In the genomic region with DNA sequence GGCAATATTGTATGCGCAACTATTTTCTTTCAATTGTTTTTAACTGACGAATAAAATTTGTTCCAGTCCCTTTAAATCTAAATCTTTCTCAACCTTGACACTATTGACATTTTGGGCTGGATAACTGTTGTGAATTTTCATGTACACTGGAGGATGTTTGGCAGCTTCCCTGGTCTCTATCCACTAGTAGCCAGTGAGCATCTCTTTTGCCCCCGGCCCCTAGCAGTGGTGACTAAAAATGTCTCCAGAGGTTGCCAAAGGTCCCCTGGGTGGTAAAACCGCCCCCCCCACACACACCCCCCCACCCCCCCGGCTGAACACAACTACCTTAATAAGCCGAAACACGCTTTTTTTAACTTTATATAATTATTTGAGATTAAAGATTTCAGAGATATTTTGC, we compare ENCODE assay signal across 8 cellular contexts. TPM values are rescaled to one million over a fixed set of nuclear protein-coding genes. Genes with fewer than 3 reads are reported as not detected.
DNase-seq lines count a peak whose midpoint lies in the region; ATAC-seq and TF ChIP-seq lines count a peak whose summit lies in the region.

No MANE protein-coding gene starts in this region.

- H3K27me3 Mint-ChIP-seq in HFFc6 (ENCODE audit: insufficient read depth), result no peaks in the 10 kb centered on the region
- H3K27me3 Mint-ChIP-seq in mesothelial cell of epicardium (ENCODE audit: low read depth), result no peaks in the 10 kb centered on the region

- H3K9me3 Mint-ChIP-seq in HFFc6 (peaks cover 5% of the 10 kb centered on the region), mesothelial cell of epicardium (peaks cover 29% of the 10 kb centered on the region)

- H3K27ac Mint-ChIP-seq in HFFc6 (peak overlapping the region; percentile 60; the same call in 1 of the 2 replicates), mesothelial cell of epicardium (no peak overlapping the region)

- H3K36me3 Mint-ChIP-seq in HFFc6 (ENCODE audit: low read depth) (peaks cover 30% of the 10 kb centered on the region), mesothelial cell of epicardium (peaks cover 13% of the 10 kb centered on the region)

- H3K4me1 Mint-ChIP-seq in HFFc6 (ENCODE audit: low read depth), result peaks cover 34% of the 10 kb centered on the region
- peaks cover 3% of the 10 kb centered on the region for H3K4me1 Mint-ChIP-seq in mesothelial cell of epicardium

- DNase-seq in AG09309 (ENCODE audit: low read depth), result no peak
- DNase-seq in HFFc6, result no peak
- DNase-seq in astrocyte of the spinal cord (ENCODE audit: low read depth, low spot score), result no peak
- no peak for DNase-seq in mesothelial cell of epicardium (ENCODE audit: low spot score in 2 of 2, unreplicated experiment in 2 of 2)
- DNase-seq in NOMO-1 (lab: John Stamatoyannopoulos, UW; ENCODE audit: unreplicated experiment in 2 of 2), result no peak

- H3K4me3 Mint-ChIP-seq in HFFc6 (peak overlapping the region; percentile 85), mesothelial cell of epicardium (peak overlapping the region; percentile 88)

- in situ Hi-C loops in astrocyte of the spinal cord (cut with HindIII; ENCODE audit: low sequenced_read_pairs), result no loop called here

- ATAC-seq in HG03159 (IDR thresholded peaks at IDR 0.05; ENCODE audit: unreplicated experiment), result no peak
- ATAC-seq in GM21447 (IDR thresholded peaks at IDR 0.05; ENCODE audit: unreplicated experiment), result no peak
- no peak for ATAC-seq in HG03521 (IDR thresholded peaks at IDR 0.05; ENCODE audit: unreplicated experiment)

- TF ChIP-seq CTCF in AG09309 (IDR thresholded peaks at IDR 0.05; ENCODE audit: control insufficient read depth, insufficient read depth, low read depth, low read length, missing control alignments) (no peak), HFFc6 (IDR thresholded peaks at IDR 0.05) (no peak), astrocyte of the spinal cord (IDR thresholded peaks at IDR 0.05; ENCODE audit: low read depth, low read length) (no peak), mesothelial cell of epicardium (IDR thresholded peaks at IDR 0.05; ENCODE audit: unreplicated experiment) (no peak)

- H3K4me3 ChIP-seq in AG09309 (ENCODE audit: control insufficient read depth, low read depth, low read length) (peak overlapping the region; percentile 53), astrocyte of the spinal cord (ENCODE audit: low read depth, low read length) (peak overlapping the region; percentile 64)

RNA-seq across cellular contexts. Expression of gene FANCB, which starts 0.5 kb away (rescaled TPM):
- total RNA-seq in HFFc6 (2021; fragmentation: NEBNext Ultra II Directional; extraction: Animal tissue kit (Norgen Biotek cat#: 25700)), result 1 to 10 TPM; 6.6 to 10.0 (median 8.7) TPM
- total RNA-seq in mesothelial cell of epicardium, result 6.0 to 7.6 TPM (median 6.2 TPM) in 3 replicates

RNA-seq across cellular contexts. Expression of gene MOSPD2, which starts 0.9 kb away (rescaled TPM):
- 10 to 100 TPM; 22.0 to 28.2 (median 25.1) TPM for total RNA-seq in HFFc6 (2021; fragmentation: NEBNext Ultra II Directional; extraction: Animal tissue kit (Norgen Biotek cat#: 25700))
- total RNA-seq in mesothelial cell of epicardium, result 10.9 to 12.1 TPM (median 11.8 TPM) in 3 replicates
